Comparison of ENCODE assay signal across 7 cellular contexts in the genomic region with DNA sequence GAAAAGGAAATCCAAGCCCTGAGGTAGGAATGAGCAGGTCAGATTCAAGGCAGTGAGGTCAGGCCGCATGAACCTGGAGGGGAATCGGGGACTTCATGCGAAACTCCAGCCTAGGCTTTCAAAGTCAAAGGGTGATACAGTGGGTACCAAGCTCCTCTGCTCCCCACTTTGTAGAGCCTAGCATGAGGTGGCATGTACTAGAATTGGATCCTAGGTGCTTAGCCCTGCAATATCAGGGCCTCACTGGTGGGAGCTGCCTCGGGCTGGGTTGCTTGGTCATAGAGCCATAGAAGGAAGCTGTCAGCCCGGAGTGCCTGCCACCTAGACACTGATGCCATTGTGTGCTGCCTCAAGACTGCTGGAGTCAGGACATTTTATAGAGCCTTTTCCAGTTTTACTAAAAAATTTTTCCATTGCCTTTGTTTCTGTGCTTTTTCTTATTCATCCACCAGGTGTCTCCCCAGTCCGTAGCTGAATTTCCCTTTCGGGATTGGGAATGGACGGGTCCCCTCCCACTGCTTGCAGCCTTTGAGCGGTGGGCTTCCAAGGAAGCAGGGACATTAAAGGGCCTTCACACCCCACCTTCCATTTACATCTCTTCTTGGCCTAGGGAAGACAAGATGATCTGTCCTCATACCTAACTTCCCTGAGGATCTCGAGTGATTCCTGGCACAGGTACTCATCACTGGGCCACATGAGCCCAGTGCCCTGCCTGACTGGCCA. TPM values are rescaled to one million over a fixed set of nuclear protein-coding genes. Genes with fewer than 3 reads are reported as not detected.
DNase-seq lines count a peak whose midpoint lies in the region; ATAC-seq, FAIRE-seq and TF ChIP-seq lines count a peak whose summit lies in the region.

No MANE protein-coding gene starts in this region.

- no peaks in the 10 kb centered on the region for H3K9me3 Mint-ChIP-seq in activated CD4-positive, alpha-beta memory T cell treated with anti-CD3 and anti-CD28 coated beads, Interleukin-2, amount 10 ng/mL, durations not matched to agents 7 days and 5 days

- no peak overlapping the region for H3K27ac Mint-ChIP-seq in activated CD4-positive, alpha-beta memory T cell treated with anti-CD3 and anti-CD28 coated beads, Interleukin-2, amount 10 ng/mL, durations not matched to agents 7 days and 5 days

- H3K27me3 ChIP-seq in GM06990 (replicated peaks; ENCODE audit: control insufficient read depth, insufficient read depth, low read length), result no peaks in the 10 kb centered on the region
- H3K27me3 ChIP-seq in OCI-LY3 (ENCODE audit: low read depth, low read length), result no peaks in the 10 kb centered on the region
- no peaks in the 10 kb centered on the region for H3K27me3 ChIP-seq in esophagus squamous epithelium
- no peaks in the 10 kb centered on the region for H3K27me3 ChIP-seq in gastrocnemius medialis

- peaks cover 29% of the 10 kb centered on the region for H3K79me2 ChIP-seq in OCI-LY3 (ENCODE audit: low read length)

- H3K27me3 Mint-ChIP-seq in activated CD4-positive, alpha-beta memory T cell treated with anti-CD3 and anti-CD28 coated beads, Interleukin-2, amount 10 ng/mL, durations not matched to agents 7 days and 5 days, result no peaks in the 10 kb centered on the region

- TF ChIP-seq POLR2A in esophagus squamous epithelium (IDR thresholded peaks at IDR 0.05) (no peak), gastrocnemius medialis (IDR thresholded peaks at IDR 0.05) (no peak), GM12891 (IDR thresholded peaks at IDR 0.05; ENCODE audit: low read depth, low read length) (no peak)

- in situ Hi-C loops in gastrocnemius medialis (cut with MboI; ENCODE audit: low sequenced_read_pairs in 4 of 4), result no loop called here

- no peaks in the 10 kb centered on the region for H4K20me1 ChIP-seq in OCI-LY3 (ENCODE audit: insufficient read depth, low read length)

- H3K4me3 Mint-ChIP-seq in activated CD4-positive, alpha-beta memory T cell treated with anti-CD3 and anti-CD28 coated beads, Interleukin-2, amount 10 ng/mL, durations not matched to agents 7 days and 5 days, result no peak overlapping the region

- POLR2A ChIA-PET in activated CD4-positive, alpha-beta memory T cell treated with anti-CD3 and anti-CD28 coated beads, Interleukin-2, amount 10 ng/mL, durations not matched to agents 7 days and 5 days (lab: Charles Lee), result no interaction called here

- no peak overlapping the region for H3K27ac ChIP-seq in OCI-LY3 (ENCODE audit: low read length)
- H3K27ac ChIP-seq in esophagus squamous epithelium, result no peak overlapping the region
- H3K27ac ChIP-seq in gastrocnemius medialis, result no peak overlapping the region

- H3K9me3 ChIP-seq in OCI-LY3 (ENCODE audit: insufficient read depth, low read length) (no peaks in the 10 kb centered on the region), esophagus squamous epithelium (no peaks in the 10 kb centered on the region), gastrocnemius medialis (no peaks in the 10 kb centered on the region)

- no peak overlapping the region for H3K9ac ChIP-seq in OCI-LY3 (ENCODE audit: low read length)

- H3K4me3 ChIP-seq in GM06990 (replicated peaks; ENCODE audit: low read depth, low read length) (no peak overlapping the region), OCI-LY3 (ENCODE audit: low read length) (no peak overlapping the region), esophagus squamous epithelium (no peak overlapping the region), gastrocnemius medialis (no peak overlapping the region)

- TF ChIP-seq CTCF in GM06990 (IDR thresholded peaks at IDR 0.05; ENCODE audit: insufficient read depth, low read length, poor library complexity, severe bottlenecking) (peak; percentile 30), OCI-LY3 (IDR thresholded peaks at IDR 0.05; ENCODE audit: low read depth, low read length) (peak; percentile 39), esophagus squamous epithelium (IDR thresholded peaks at IDR 0.05) (peak; percentile 19 to 71 (median 64)), gastrocnemius medialis (IDR thresholded peaks at IDR 0.05 in 4 of 5, conservative IDR thresholded peaks at IDR 0.05 in 1 of 5) (peak; percentile 64 to 79 (median 73))

- DNase-seq in GM06990 (ENCODE audit: extremely low read depth, insufficient read length) (no peak), esophagus squamous epithelium (lab: John Stamatoyannopoulos, UW) (no peak), gastrocnemius medialis (no peak), GM12891 (ENCODE audit: insufficient read length, low spot score) (no peak)
- no peak for DNase-seq in activated CD4-positive, alpha-beta memory T cell treated with anti-CD3 and anti-CD28 coated beads, Interleukin-2, amount 10 ng/mL, durations not matched to agents 7 days and 5 days

- peaks cover 14% of the 10 kb centered on the region for H3K4me1 ChIP-seq in OCI-LY3 (ENCODE audit: low read length)
- peaks cover 10 to 44% (median 14%) of the 10 kb centered on the region in 3 donors for H3K4me1 ChIP-seq in esophagus squamous epithelium
- H3K4me1 ChIP-seq in gastrocnemius medialis, result peaks cover 17 to 19% of the 10 kb centered on the region in 2 donors

- peaks cover 30% of the 10 kb centered on the region for H3K4me1 Mint-ChIP-seq in activated CD4-positive, alpha-beta memory T cell treated with anti-CD3 and anti-CD28 coated beads, Interleukin-2, amount 10 ng/mL, durations not matched to agents 7 days and 5 days

- H3K36me3 ChIP-seq in GM06990 (ENCODE audit: control insufficient read depth, insufficient read depth, low read length) (peaks cover 15% of the 10 kb centered on the region), OCI-LY3 (replicated peaks; ENCODE audit: low read depth, low read length) (peaks cover 18% of the 10 kb centered on the region), esophagus squamous epithelium (peaks cover 13 to 51% (median 25%) of the 10 kb centered on the region in 3 donors), gastrocnemius medialis (peaks cover 0 to 34% of the 10 kb centered on the region in 2 donors)

- WGBS in esophagus squamous epithelium, 2 donors, result 42 to 50% methylated on average over 10 of the region's 10 CpGs

- no peak overlapping the region for H2AFZ ChIP-seq in OCI-LY3 (ENCODE audit: low read depth, low read length)

- intact Hi-C loops in esophagus squamous epithelium (cut with DNase I), result no loop called here
- intact Hi-C loops in gastrocnemius medialis (cut with DNase I; ENCODE audit: low total_unique reads), result loop anchor here (1.0 kb wide), 1 partner anchor 20 kb away; no protein-coding TSS in a partner anchor

- CTCF ChIA-PET in activated CD4-positive, alpha-beta memory T cell treated with anti-CD3 and anti-CD28 coated beads, Interleukin-2, amount 10 ng/mL, durations not matched to agents 7 days and 5 days (lab: Charles Lee), result interaction anchor here (17.1 kb wide), 1 partner anchor 23 kb away, joined by 186 read pairs; no protein-coding TSS in a partner anchor

- FAIRE-seq in GM12891 (lab: Jason Lieb, UNC), result no peak

- H3K36me3 Mint-ChIP-seq in activated CD4-positive, alpha-beta memory T cell treated with anti-CD3 and anti-CD28 coated beads, Interleukin-2, amount 10 ng/mL, durations not matched to agents 7 days and 5 days (ENCODE audit: low read depth), result peaks cover 25% of the 10 kb centered on the region

- ATAC-seq in gastrocnemius medialis (no peak), HG02588 (IDR thresholded peaks at IDR 0.05; ENCODE audit: unreplicated experiment) (no peak)

- H3K4me2 ChIP-seq in OCI-LY3 (ENCODE audit: low read length), result no peak overlapping the region

TF ChIP-seq in GM12891, 5 proteins besides CTCF, POLR2A, EP300 and RAD21:
- TF ChIP-seq POLR2AphosphoS5 (IDR thresholded peaks at IDR 0.05; ENCODE audit: low read depth, low read length), result no peak
- TF ChIP-seq SPI1 (IDR thresholded peaks at IDR 0.05; ENCODE audit: low read depth, low read length), result no peak
- TF ChIP-seq POU2F2 (IDR thresholded peaks at IDR 0.05; ENCODE audit: low read depth, low read length), result no peak
- no peak for TF ChIP-seq PAX5 (IDR thresholded peaks at IDR 0.05; ENCODE audit: insufficient read depth, low read length, severe bottlenecking)
- no peak for TF ChIP-seq TAF1 (IDR thresholded peaks at IDR 0.05; ENCODE audit: low read depth, low read length)
TF ChIP-seq in GM12891: peak in this region for 0.

RNA-seq across cellular contexts. Expression of a gene that starts 5.5 kb away (rescaled TPM):
- 10 to 100 TPM; 26.7 to 55.2 (median 41.4) TPM for total RNA-seq in esophagus squamous epithelium
- total RNA-seq in gastrocnemius medialis, result 10 to 100 TPM; 22.5 to 44.7 (median 26.7) TPM
- 14.1 TPM for polyA plus RNA-seq in GM12891 (2012; ENCODE audit: low read depth, missing spikeins)
- 10 to 100 TPM; 17.3 to 18.5 TPM for total RNA-seq in activated CD4-positive, alpha-beta memory T cell treated with anti-CD3 and anti-CD28 coated beads, Interleukin-2, amount 10 ng/mL, durations not matched to agents 7 days and 5 days

RNA-seq across cellular contexts. Expression of a gene that starts 6.8 kb away (rescaled TPM):
- total RNA-seq in esophagus squamous epithelium (10 to 100 TPM in 1 of 4 donors, 1 to 10 TPM in 3; 5.0 to 13.9 (median 6.5) TPM), gastrocnemius medialis (10 to 100 TPM in 2 of 4 donors, 1 to 10 TPM in 2; 8.2 to 19.8 (median 10.0) TPM)
- 15.0 TPM for polyA plus RNA-seq in GM12891 (2012; ENCODE audit: low read depth, missing spikeins)
- total RNA-seq in activated CD4-positive, alpha-beta memory T cell treated with anti-CD3 and anti-CD28 coated beads, Interleukin-2, amount 10 ng/mL, durations not matched to agents 7 days and 5 days, result 1 to 10 TPM; 6.4 to 7.1 TPM

RNA-seq across cellular contexts. Expression of a gene that starts 6.8 kb away (rescaled TPM):
- total RNA-seq in esophagus squamous epithelium (10 to 100 TPM; 52.7 to 71.9 (median 60.7) TPM), gastrocnemius medialis (100 to 1,000 TPM in 1 of 4 donors, 10 to 100 TPM in 3; 83.3 to 129 (median 92.5) TPM)
- polyA plus RNA-seq in GM12891 (2012; ENCODE audit: low read depth, missing spikeins), result 57.3 TPM
- total RNA-seq in activated CD4-positive, alpha-beta memory T cell treated with anti-CD3 and anti-CD28 coated beads, Interleukin-2, amount 10 ng/mL, durations not matched to agents 7 days and 5 days, result 10 to 100 TPM; 47.8 to 49.3 TPM

RNA-seq across cellular contexts. Expression of a gene that starts 24.8 kb away (rescaled TPM):
- total RNA-seq in esophagus squamous epithelium (1 to 10 TPM in 3 of 4 donors, under 1 TPM in 1; 0.44 to 4.1 (median 1.3) TPM), gastrocnemius medialis (1 to 10 TPM in 1 of 4 donors, under 1 TPM in 3; 0.46 to 1.1 (median 0.52) TPM)
- 1.3 TPM for polyA plus RNA-seq in GM12891 (2012; ENCODE audit: low read depth, missing spikeins)
- total RNA-seq in activated CD4-positive, alpha-beta memory T cell treated with anti-CD3 and anti-CD28 coated beads, Interleukin-2, amount 10 ng/mL, durations not matched to agents 7 days and 5 days, result under 1 TPM; 0.68 to 0.98 TPM

RNA-seq across cellular contexts. Expression of a gene that starts 36.8 kb away (rescaled TPM):
- total RNA-seq in esophagus squamous epithelium (under 1 TPM in 3 of 4 donors, not detected in 1; 0.19 to 0.29 (median 0.26) TPM), gastrocnemius medialis (under 1 TPM in 1 of 4 donors, not detected in 3; 0.11 TPM)
- 0.03 TPM for polyA plus RNA-seq in GM12891 (2012; ENCODE audit: low read depth, missing spikeins)
- 1 to 10 TPM; 1.1 to 1.9 TPM for total RNA-seq in activated CD4-positive, alpha-beta memory T cell treated with anti-CD3 and anti-CD28 coated beads, Interleukin-2, amount 10 ng/mL, durations not matched to agents 7 days and 5 days
